12 cellular contexts compared by ENCODE assay signal in the genomic region with DNA sequence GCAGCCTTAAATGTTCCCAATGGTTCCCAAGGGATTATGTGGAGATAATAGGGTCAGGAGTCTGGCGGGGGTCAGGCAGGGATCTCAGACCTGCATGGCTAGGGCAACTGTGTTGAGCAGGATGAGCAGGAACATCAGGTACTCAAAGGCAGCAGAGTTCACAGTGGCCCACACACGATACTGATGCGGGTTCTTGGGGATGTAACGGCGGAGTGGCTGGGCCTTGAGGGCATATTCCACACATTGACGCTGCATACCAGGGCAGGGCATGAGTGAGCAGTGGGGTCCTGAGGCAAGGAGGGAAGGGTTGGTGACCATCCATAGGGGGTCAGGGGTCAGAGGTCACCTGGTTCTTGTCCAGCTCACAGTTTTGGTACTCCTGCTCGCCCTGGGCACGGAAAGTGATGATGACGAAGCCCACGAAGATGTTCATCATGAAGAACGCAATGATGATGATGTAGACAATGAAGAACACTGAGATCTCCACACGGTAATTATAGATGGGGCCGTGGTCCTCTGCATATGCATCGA. TPM values are rescaled to one million over a fixed set of nuclear protein-coding genes. Genes with fewer than 3 reads are reported as not detected.
"Had no signal": no experiment of that assay in that cellular context is flagged by ENCODE, and none has a peak within 500 bp of the region (broad histone marks: within the 10 kb centered on the region; RNA-seq: fewer than 3 reads in every experiment).

No MANE protein-coding gene starts in this region.

- FAIRE-seq: HepG2 had no signal

- H3K4me1 ChIP-seq: HAP-1 had no signal

- H2AFZ ChIP-seq: GM23248 had no signal

- H3K27ac ChIP-seq: GM23248, HL-60 had no signal

- H3K9me3 ChIP-seq: HAP-1 had no signal

- DNase-seq: GM23248, GOT3, H7, HFFc6, KG1 had no signal

- H3K4me3 ChIP-seq: GM23248, HAP-1 had no signal

- H3K36me3 ChIP-seq: HAP-1 had no signal

- ATAC-seq: HCT116, HepG2 had no signal

- H3K9ac ChIP-seq: GM23248 had no signal

RNA-seq across cellular contexts. Expression of a gene that starts 18.1 kb away (rescaled TPM):
- total RNA-seq: GM23248, H4, HepG2, HFFc6, HT1080 had no signal
- polyA plus RNA-seq: GM23248, IgD-negative memory B cell had no signal
